Comparison of ENCODE assay signal across 36 cellular contexts in the genomic region with DNA sequence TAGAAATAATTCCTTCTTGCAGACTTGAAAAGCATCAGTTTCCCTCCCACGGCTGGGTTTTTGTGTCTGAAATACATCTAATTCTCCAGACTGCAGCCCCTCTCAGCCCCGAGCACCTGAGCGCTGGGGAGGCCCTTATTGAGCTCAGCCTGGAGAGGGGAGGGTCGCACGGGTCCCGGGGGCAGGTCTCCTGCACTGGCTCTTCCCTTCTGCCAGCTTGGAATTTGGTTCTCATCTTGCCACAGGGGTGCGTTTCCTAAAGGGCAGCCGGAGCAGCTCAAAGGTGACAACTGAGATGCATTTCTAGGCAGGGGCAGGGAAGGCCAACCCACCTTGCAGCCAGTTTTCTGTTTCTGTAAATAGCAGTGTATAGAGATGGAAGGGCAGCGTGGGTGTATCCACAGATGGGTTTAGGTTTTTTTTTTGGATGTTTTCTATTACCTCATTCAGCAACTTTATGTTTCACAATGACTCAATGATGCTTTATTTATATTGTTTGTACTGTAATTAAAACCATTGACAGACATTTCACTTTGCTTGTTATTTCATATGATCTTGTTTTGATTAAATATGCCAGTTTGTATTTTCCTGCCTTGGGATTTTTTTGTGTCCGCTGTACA. TPM values are rescaled to one million over a fixed set of nuclear protein-coding genes. Genes with fewer than 3 reads are reported as not detected.
"Had no signal": no experiment of that assay in that cellular context is flagged by ENCODE, and none has a peak within 500 bp of the region (broad histone marks: within the 10 kb centered on the region; RNA-seq: fewer than 3 reads in every experiment).

No MANE protein-coding gene starts in this region.

- H3K4me1 ChIP-seq: heart right ventricle, lower lobe of right lung, right lobe of liver, tibial nerve had no signal

- H3K9me3 ChIP-seq: heart right ventricle, lower lobe of right lung, right lobe of liver, tibial nerve had no signal

- H3K27ac ChIP-seq: brain microvascular endothelial cell, heart right ventricle, lower lobe of right lung, right lobe of liver, tibial nerve, WERI-Rb-1 had no signal

- H3K4me1 Mint-ChIP-seq: activated CD4-positive, alpha-beta T cell treated with anti-CD3 and anti-CD28 coated beads, Interleukin-2, amount 10 ng/mL, durations not matched to agents 24 days and 14 days; activated naive CD8-positive, alpha-beta T cell treated with anti-CD3 and anti-CD28 coated beads for 36 hours had no signal

- H3K9me3 Mint-ChIP-seq: activated CD4-positive, alpha-beta memory T cell treated with anti-CD3 and anti-CD28 coated beads for 36 hours; activated CD4-positive, alpha-beta T cell treated with anti-CD3 and anti-CD28 coated beads, Interleukin-2, amount 10 ng/mL, durations not matched to agents 24 days and 14 days; activated naive CD4-positive, alpha-beta T cell treated with anti-CD3 and anti-CD28 coated beads for 36 hours; activated naive CD8-positive, alpha-beta T cell treated with anti-CD3 and anti-CD28 coated beads for 36 hours; activated T-helper 1 cell treated with anti-CD3 and anti-CD28 coated beads, Interleukin-12 subunit alpha, Interleukin-12 subunit beta, Interleukin-2, Interleukin-4 antibody, amounts not matched to agents 30 ng/mL and 10 ng/mL and 1 ng/mL, durations not matched to agents 14 hours and 24 hours and 36 hours; effector memory CD8-positive, alpha-beta T cell; natural killer cell treated with Interleukin-12 subunit alpha and Interleukin-12 subunit beta and Interleukin-15 and Interleukin-18, amount 100 ng/mL, for 72 hours had no signal

- H3K27me3 Mint-ChIP-seq: activated CD4-positive, alpha-beta memory T cell treated with anti-CD3 and anti-CD28 coated beads for 36 hours; activated naive CD8-positive, alpha-beta T cell treated with anti-CD3 and anti-CD28 coated beads for 36 hours; effector memory CD8-positive, alpha-beta T cell; natural killer cell treated with Interleukin-12 subunit alpha and Interleukin-12 subunit beta and Interleukin-15 and Interleukin-18, amount 100 ng/mL, for 72 hours had no signal

- H3K27ac Mint-ChIP-seq: activated CD4-positive, alpha-beta memory T cell treated with anti-CD3 and anti-CD28 coated beads for 36 hours; activated CD4-positive, alpha-beta T cell treated with anti-CD3 and anti-CD28 coated beads, Interleukin-2, amount 10 ng/mL, durations not matched to agents 24 days and 14 days; activated naive CD4-positive, alpha-beta T cell treated with anti-CD3 and anti-CD28 coated beads for 36 hours; activated naive CD8-positive, alpha-beta T cell treated with anti-CD3 and anti-CD28 coated beads for 36 hours; activated T-helper 1 cell treated with anti-CD3 and anti-CD28 coated beads, Interleukin-12 subunit alpha, Interleukin-12 subunit beta, Interleukin-2, Interleukin-4 antibody, amounts not matched to agents 30 ng/mL and 10 ng/mL and 1 ng/mL, durations not matched to agents 14 hours and 24 hours and 36 hours; effector memory CD8-positive, alpha-beta T cell; natural killer cell treated with Interleukin-12 subunit alpha and Interleukin-12 subunit beta and Interleukin-15 and Interleukin-18, amount 100 ng/mL, for 72 hours had no signal

- H3K4me3 Mint-ChIP-seq: activated CD4-positive, alpha-beta memory T cell treated with anti-CD3 and anti-CD28 coated beads for 36 hours; activated CD4-positive, alpha-beta T cell treated with anti-CD3 and anti-CD28 coated beads, Interleukin-2, amount 10 ng/mL, durations not matched to agents 24 days and 14 days; activated naive CD4-positive, alpha-beta T cell treated with anti-CD3 and anti-CD28 coated beads for 36 hours; activated naive CD8-positive, alpha-beta T cell treated with anti-CD3 and anti-CD28 coated beads for 36 hours; activated T-helper 1 cell treated with anti-CD3 and anti-CD28 coated beads, Interleukin-12 subunit alpha, Interleukin-12 subunit beta, Interleukin-2, Interleukin-4 antibody, amounts not matched to agents 30 ng/mL and 10 ng/mL and 1 ng/mL, durations not matched to agents 14 hours and 24 hours and 36 hours; effector memory CD8-positive, alpha-beta T cell; natural killer cell treated with Interleukin-12 subunit alpha and Interleukin-12 subunit beta and Interleukin-15 and Interleukin-18, amount 100 ng/mL, for 72 hours had no signal

- ATAC-seq: activated CD4-positive, CD25-positive, alpha-beta regulatory T cell treated with anti-CD3 and anti-CD28 coated beads, Interleukin-2, amount 50 U/mL, for 24 hours; effector memory CD8-positive, alpha-beta T cell; heart right ventricle; left lobe of liver; right lobe of liver had no signal

- H3K36me3 Mint-ChIP-seq: activated CD4-positive, alpha-beta memory T cell treated with anti-CD3 and anti-CD28 coated beads for 36 hours; activated naive CD8-positive, alpha-beta T cell treated with anti-CD3 and anti-CD28 coated beads for 36 hours; natural killer cell treated with Interleukin-12 subunit alpha and Interleukin-12 subunit beta and Interleukin-15 and Interleukin-18, amount 100 ng/mL, for 72 hours had no signal

- H3K36me3 ChIP-seq: brain microvascular endothelial cell, right lobe of liver had no signal

- H3K4me3 ChIP-seq: heart right ventricle, lower lobe of right lung, right lobe of liver, tibial nerve had no signal

- FAIRE-seq: astrocyte had no signal

- H3K27me3 ChIP-seq: brain microvascular endothelial cell, heart right ventricle, right lobe of liver, tibial nerve had no signal

- DNase-seq: activated CD4-positive, alpha-beta memory T cell treated with anti-CD3 and anti-CD28 coated beads for 36 hours; activated CD4-positive, alpha-beta T cell treated with anti-CD3 and anti-CD28 coated beads, Interleukin-2, amount 10 ng/mL, durations not matched to agents 24 days and 14 days; activated CD8-positive, alpha-beta memory T cell treated with anti-CD3 and anti-CD28 coated beads, Interleukin-2, amount 50 U/mL, for 4 hours; activated effector memory CD4-positive, alpha-beta T cell treated with anti-CD3 and anti-CD28 coated beads, Interleukin-2, amount 50 U/mL, for 16 hours; activated naive CD4-positive, alpha-beta T cell treated with anti-CD3 and anti-CD28 coated beads for 36 hours; activated naive CD8-positive, alpha-beta T cell treated with anti-CD3 and anti-CD28 coated beads for 36 hours; activated T-cell treated with anti-CD3 and anti-CD28 coated beads, Interleukin-2, amount 50 U/mL, for 1 hour; amniotic stem cell; brain microvascular endothelial cell; cortex of kidney; effector memory CD8-positive, alpha-beta T cell; erythroblast; foreskin melanocyte; heart right ventricle; kidney glomerular epithelial cell; lower lobe of right lung; mesenchymal stem cell; right lobe of liver; stimulated activated CD4-positive, alpha-beta T cell treated with anti-CD3 and anti-CD28 coated beads, Interleukin-2, amount 100 ng/mL, for 48 hours; stimulated activated naive CD4-positive, alpha-beta T cell treated with Interleukin-2 at 50 U/mL for 16 hours; T1000; WERI-Rb-1 had no signal

RNA-seq across cellular contexts. Expression of a gene that starts 37.0 kb away (rescaled TPM):
- total RNA-seq: activated CD4-positive, alpha-beta memory T cell treated with anti-CD3 and anti-CD28 coated beads for 36 hours; activated CD4-positive, alpha-beta T cell treated with anti-CD3 and anti-CD28 coated beads, Interleukin-2, amount 10 ng/mL, durations not matched to agents 24 days and 14 days; activated CD8-positive, alpha-beta memory T cell treated with anti-CD3 and anti-CD28 coated beads for 36 hours; activated naive CD4-positive, alpha-beta T cell treated with anti-CD3 and anti-CD28 coated beads for 36 hours; activated naive CD8-positive, alpha-beta T cell treated with anti-CD3 and anti-CD28 coated beads for 36 hours; activated T-helper 1 cell treated with anti-CD3 and anti-CD28 coated beads, Interleukin-12 subunit alpha, Interleukin-12 subunit beta, Interleukin-2, Interleukin-4 antibody, amounts not matched to agents 30 ng/mL and 10 ng/mL and 1 ng/mL, durations not matched to agents 14 hours and 24 hours and 36 hours; cardiac septum; left lobe of liver; lower lobe of right lung; mononuclear cell; natural killer cell treated with Interleukin-12 subunit alpha and Interleukin-12 subunit beta and Interleukin-15 and Interleukin-18, amount 100 ng/mL, for 72 hours; omental fat pad; renal cortical epithelial cell; right lobe of liver; skeletal muscle tissue; temporal lobe; tibial nerve; urinary bladder had no signal
- polyA plus RNA-seq: urinary bladder had no signal
